ENCODE assay signal across 28 cellular contexts in genomic region chr2:133407341-133407740, GRCh38.
"Had no signal": no experiment of that assay in that cellular context is flagged by ENCODE, and none has a peak within 500 bp of the region (broad histone marks: within the 10 kb centered on the region; RNA-seq: fewer than 3 reads in every experiment).

No MANE protein-coding gene starts in this region.

- H3K4me1 Mint-ChIP-seq: memory B cell; naive B cell; stimulated activated naive CD8-positive, alpha-beta T cell treated with anti-CD3 and anti-CD28 coated beads, Interleukin-15, amount 100 ng/mL, for 72 hours had no signal

- H3K36me3 ChIP-seq: gastroesophageal sphincter, heart left ventricle, left ventricle myocardium inferior, lower lobe of right lung, prostate gland, right atrium auricular region, suprapubic skin, vagina had no signal

- H3K9me3 Mint-ChIP-seq: memory B cell; neural crest cell; stimulated activated naive CD8-positive, alpha-beta T cell treated with anti-CD3 and anti-CD28 coated beads, Interleukin-15, amount 100 ng/mL, for 72 hours had no signal

- H3K4me3 ChIP-seq: gastroesophageal sphincter, heart left ventricle, left ventricle myocardium inferior, lower lobe of right lung, prostate gland, right atrium auricular region, smooth muscle cell, suprapubic skin, vagina had no signal

- H3K4me1 ChIP-seq: foreskin keratinocyte, gastroesophageal sphincter, lower lobe of right lung, prostate gland, right atrium auricular region, vagina had no signal

- DNase-seq: cortex of kidney; effector memory CD8-positive, alpha-beta T cell; heart left ventricle; hippocampal formation; islet precursor cell; kidney glomerular epithelial cell; left colon; left ventricle myocardium inferior; lower lobe of right lung; naive B cell; stimulated activated CD4-positive, alpha-beta T cell treated with anti-CD3 and anti-CD28 coated beads, Interleukin-12 subunit alpha, Interleukin-12 subunit beta, amount 100 ng/mL, for 4 hours; stimulated activated CD4-positive, alpha-beta T cell treated with anti-CD3 and anti-CD28 coated beads, Interleukin-1b, Interleukin-23, amount 100 ng/mL, for 48 hours; stimulated activated CD4-positive, alpha-beta T cell treated with anti-CD3 and anti-CD28 coated beads, Interleukin-4, amount 100 ng/mL, for 1 hour; stimulated activated CD8-positive, alpha-beta memory T cell treated with anti-CD3 and anti-CD28 coated beads, Interleukin-4, amount 100 ng/mL, for 48 hours; stimulated activated naive CD4-positive, alpha-beta T cell; stimulated activated naive CD8-positive, alpha-beta T cell treated with anti-CD3 and anti-CD28 coated beads, Interleukin-15, amount 100 ng/mL, for 72 hours; trophoblast cell had no signal

- H3K4me3 Mint-ChIP-seq: effector memory CD8-positive, alpha-beta T cell; memory B cell; naive B cell; natural killer cell treated with Interleukin-12 subunit alpha and Interleukin-12 subunit beta and Interleukin-15 and Interleukin-18, amount 100 ng/mL, for 72 hours; neural crest cell; stimulated activated naive CD8-positive, alpha-beta T cell treated with anti-CD3 and anti-CD28 coated beads, Interleukin-15, amount 100 ng/mL, for 72 hours had no signal

- H3K9me3 ChIP-seq: gastroesophageal sphincter, heart left ventricle, left ventricle myocardium inferior, lower lobe of right lung, prostate gland, right atrium auricular region, suprapubic skin, vagina had no signal

- H3K36me3 Mint-ChIP-seq: memory B cell; naive B cell; natural killer cell treated with Interleukin-12 subunit alpha and Interleukin-12 subunit beta and Interleukin-15 and Interleukin-18, amount 100 ng/mL, for 72 hours had no signal

- H3K4me2 ChIP-seq: smooth muscle cell had no signal

- H3K27me3 Mint-ChIP-seq: effector memory CD8-positive, alpha-beta T cell; natural killer cell treated with Interleukin-12 subunit alpha and Interleukin-12 subunit beta and Interleukin-15 and Interleukin-18, amount 100 ng/mL, for 72 hours; stimulated activated naive CD8-positive, alpha-beta T cell treated with anti-CD3 and anti-CD28 coated beads, Interleukin-15, amount 100 ng/mL, for 72 hours had no signal

- H3K27ac ChIP-seq: foreskin keratinocyte, gastroesophageal sphincter, heart left ventricle, left ventricle myocardium inferior, lower lobe of right lung, prostate gland, right atrium auricular region, suprapubic skin, vagina had no signal

- H3K27me3 ChIP-seq: foreskin keratinocyte, gastroesophageal sphincter, heart left ventricle, right atrium auricular region, suprapubic skin, vagina had no signal

- H3K27ac Mint-ChIP-seq: effector memory CD8-positive, alpha-beta T cell; memory B cell; naive B cell; natural killer cell treated with Interleukin-12 subunit alpha and Interleukin-12 subunit beta and Interleukin-15 and Interleukin-18, amount 100 ng/mL, for 72 hours; stimulated activated naive CD8-positive, alpha-beta T cell treated with anti-CD3 and anti-CD28 coated beads, Interleukin-15, amount 100 ng/mL, for 72 hours had no signal

- ATAC-seq: effector memory CD8-positive, alpha-beta T cell; gastroesophageal sphincter; heart left ventricle; left colon; natural killer cell treated with Interleukin-12 subunit alpha and Interleukin-12 subunit beta and Interleukin-15 and Interleukin-18, amount 100 ng/mL, for 72 hours; sciatic nerve; stimulated activated naive CD8-positive, alpha-beta T cell treated with anti-CD3 and anti-CD28 coated beads, Interleukin-15, amount 100 ng/mL, for 72 hours had no signal
